ENCODE assay signal across 10 cellular contexts in genomic region chr22:18577848-18578247, GRCh38. TPM values are rescaled to one million over a fixed set of nuclear protein-coding genes. Genes with fewer than 3 reads are reported as not detected.
DNase-seq lines count a peak whose midpoint lies in the region; ATAC-seq and TF ChIP-seq lines count a peak whose summit lies in the region.
"Not testable (repeated sequence)": the region's sequence is repeated elsewhere in the genome, so short reads cannot be mapped to it uniquely, and the experiment has no call there.
"Had no signal": no experiment of that assay in that cellular context is flagged by ENCODE, and none has a peak within 500 bp of the region (broad histone marks: within the 10 kb centered on the region; RNA-seq: fewer than 3 reads in every experiment).

No MANE protein-coding gene starts in this region.

- not testable (repeated sequence) for TF ChIP-seq CTCF in HEK293 (tag by site-specific recombination; IDR thresholded peaks at IDR 0.05); heart right ventricle (IDR thresholded peaks at IDR 0.05)

- intact Hi-C loops in heart right ventricle (cut with DNase I); posterior vena cava (cut with DNase I); aorta (cut with DNase I): not testable (repeated sequence)

- CTCF ChIA-PET in HEK293 (lab: Yijun Ruan, JAX); T-cell (lab: Charles Lee): not testable (repeated sequence)

- not testable (repeated sequence) for H3K4me1 ChIP-seq in HEK293 (ENCODE audit: control insufficient read depth, insufficient read depth, low read length); heart right ventricle; aorta (ENCODE audit: control insufficient read depth in 1 of 2, insufficient read depth in 2 of 2, low read length in 2 of 2)

- ATAC-seq in GM19043 (IDR thresholded peaks at IDR 0.05; ENCODE audit: low read depth, unreplicated experiment) (peak; percentile 59), HG03280 (IDR thresholded peaks at IDR 0.05; ENCODE audit: unreplicated experiment) (peak; percentile 90), T-cell (replicated peaks in 1 of 4) (peak; percentile 81 to 90 (median 86)), heart right ventricle (peak; percentile 96 to 99 (median 98)), aorta (ENCODE audit: low FRiP score) (peak; percentile 94)
- ATAC-seq in activated naive CD4-positive, alpha-beta T cell treated with anti-CD3 and anti-CD28 coated beads, Interleukin-2, amount 50 U/mL, for 72 hours = peak; percentile 90 to 94

- POLR2A ChIA-PET in HEK293 (lab: Yijun Ruan, JAX); T-cell (lab: Charles Lee): not testable (repeated sequence)

- not testable (repeated sequence) for H3K4me1 Mint-ChIP-seq in T-cell

- H3K9me3 ChIP-seq in HEK293 (ENCODE audit: control insufficient read depth, insufficient read depth, low read depth, low read length); heart right ventricle; aorta (ENCODE audit: control insufficient read depth, low read length): not testable (repeated sequence)

- H3K27ac ChIP-seq in HEK293 (ENCODE audit: extremely low read depth, low read depth, low read length); heart right ventricle; aorta (ENCODE audit: low read depth in 1 of 2, low read length in 2 of 2): not testable (repeated sequence)

- not testable (repeated sequence) for H3K9me3 Mint-ChIP-seq in T-cell; activated naive CD4-positive, alpha-beta T cell treated with anti-CD3 and anti-CD28 coated beads, Interleukin-2, amount 50 U/mL, for 72 hours

- DNase-seq in T-cell (peak in 8 of 34 experiments; percentile 1 to 30 (median 9)), posterior vena cava (ENCODE audit: low spot score) (peak; percentile 76)
- DNase-seq in activated naive CD4-positive, alpha-beta T cell treated with anti-CD3 and anti-CD28 coated beads, Interleukin-2, amount 50 U/mL, for 72 hours (ENCODE audit: low spot score in 2 of 2) = peak in 1 of 2 donors; percentile 52
- DNase-seq in heart right ventricle, aorta: not testable (repeated sequence)

- not testable (repeated sequence) for H3K4me3 Mint-ChIP-seq in T-cell

- H3K4me3 ChIP-seq in HEK293 (ENCODE audit: low read depth, low read length) = peak overlapping the region; percentile 31
- H3K4me3 ChIP-seq in heart right ventricle = peak overlapping the region in 3 of 10 donors; percentile 27 to 43 (median 30)
- not testable (repeated sequence) for H3K4me3 ChIP-seq in aorta (ENCODE audit: low read length in 2 of 2)

- not testable (repeated sequence) for H3K36me3 ChIP-seq in HEK293 (ENCODE audit: control insufficient read depth in 2 of 2, insufficient read depth in 1 of 2, low read length in 2 of 2); heart right ventricle; aorta (ENCODE audit: control insufficient read depth in 1 of 2, insufficient read depth in 2 of 2, low read length in 1 of 2)

- not testable (repeated sequence) for H3K27me3 Mint-ChIP-seq in T-cell

- H3K27me3 ChIP-seq in heart right ventricle; aorta (ENCODE audit: control insufficient read depth in 1 of 2, insufficient read depth in 2 of 2, low read length in 1 of 2): not testable (repeated sequence)

- not testable (repeated sequence) for H3K27ac Mint-ChIP-seq in T-cell; activated naive CD4-positive, alpha-beta T cell treated with anti-CD3 and anti-CD28 coated beads, Interleukin-2, amount 50 U/mL, for 72 hours

- H3K36me3 Mint-ChIP-seq in T-cell; activated naive CD4-positive, alpha-beta T cell treated with anti-CD3 and anti-CD28 coated beads, Interleukin-2, amount 50 U/mL, for 72 hours: not testable (repeated sequence)

- WGBS in heart right ventricle, 2 donors = no CpG with 5 or more reads among the region's 53 CpGs
- no CpG with 5 or more reads among the region's 53 CpGs for WGBS in aorta, 2 donors

RNA-seq across cellular contexts. Expression of gene RIMBP3, which starts 33.9 kb away (rescaled TPM):
- 1 to 10 TPM; 1.3 to 7.6 (median 5.5) TPM for total RNA-seq in T-cell
- total RNA-seq in activated naive CD4-positive, alpha-beta T cell treated with anti-CD3 and anti-CD28 coated beads, Interleukin-2, amount 50 U/mL, for 72 hours = under 1 TPM; 0.09 to 0.66 TPM
- under 1 TPM in 7 of 10 donors, not detected in 3; 0.05 to 0.39 (median 0.17) TPM for total RNA-seq in heart right ventricle
- under 1 TPM in 1 of 2 donors, not detected in 1; 0.01 TPM for polyA plus RNA-seq in heart right ventricle
- under 1 TPM; 0.38 to 0.60 TPM for total RNA-seq in posterior vena cava
- 1 to 10 TPM in 1 of 2 donors, under 1 TPM in 1; 0.06 to 1.7 TPM for total RNA-seq in aorta
- polyA plus RNA-seq in aorta = under 1 TPM in 1 of 2 donors, not detected in 1; 0.20 TPM

RNA-seq across cellular contexts. Expression of gene TMEM191B, which starts 50.2 kb away (rescaled TPM):
- total RNA-seq in T-cell (10 to 100 TPM in 2 of 5 donors, 1 to 10 TPM in 2, not detected in 1; 2.7 to 14.4 (median 10.7) TPM), heart right ventricle (1 to 10 TPM in 2 of 10 donors, under 1 TPM in 2, not detected in 6; 0.69 to 1.4 (median 0.93) TPM), posterior vena cava (1 to 10 TPM in 1 of 2 donors, under 1 TPM in 1; 0.62 to 1.2 TPM), aorta (not detected)
- 1 to 10 TPM; 1.3 to 1.9 TPM for total RNA-seq in activated naive CD4-positive, alpha-beta T cell treated with anti-CD3 and anti-CD28 coated beads, Interleukin-2, amount 50 U/mL, for 72 hours
- polyA plus RNA-seq in heart right ventricle (under 1 TPM in 1 of 2 donors, not detected in 1; 0.26 TPM), aorta (1 to 10 TPM in 1 of 2 donors, not detected in 1; 3.8 TPM)

RNA-seq across cellular contexts. Expression of gene GGTLC3, which starts 59.9 kb away (rescaled TPM):
- total RNA-seq in T-cell (not detected), heart right ventricle (not detected), posterior vena cava (not detected), aorta (not detected)
- total RNA-seq in activated naive CD4-positive, alpha-beta T cell treated with anti-CD3 and anti-CD28 coated beads, Interleukin-2, amount 50 U/mL, for 72 hours = not detected
- polyA plus RNA-seq in heart right ventricle (not detected), aorta (not detected)
- total RNA-seq: breast epithelium, HT-29 had no signal
